In genomic region chr5:87074934-87075541, GRCh38 we compare ENCODE assay signal across 8 cellular contexts.
DNase-seq lines count a peak whose midpoint lies in the region; ATAC-seq, FAIRE-seq and TF ChIP-seq lines count a peak whose summit lies in the region.

No MANE protein-coding gene starts in this region.

- H3K4me2 ChIP-seq in K562 (ENCODE audit: insufficient read depth, low read length): 0 out of 2 replicates have a peak overlapping the region, but pooled peaks have one; percentile 3

- H3K4me1 ChIP-seq in K562 (replicated peaks in 1 of 2; ENCODE audit: control insufficient read depth in 2 of 2, insufficient read depth in 2 of 2, low read length in 2 of 2): peaks cover 0 to 6% of the 10 kb centered on the region in 2 experiments; a peak in 2 of 5 replicates

- intact Hi-C loops in K562 (cut with micrococcal nuclease): loop anchor here (5.0 kb wide), 2 partner anchors 317 to 337 kb away; partner anchors contain the start of gene CCNH

- TF ChIP-seq EP300 in K562 (IDR thresholded peaks at IDR 0.05; ENCODE audit: low read length): no peak

- TF ChIP-seq CTCF in K562 (IDR thresholded peaks at IDR 0.05 in 2 of 3, conservative IDR thresholded peaks at IDR 0.05 in 1 of 3; ENCODE audit: insufficient read depth in 2 of 3, low read depth in 1 of 3, low read length in 3 of 3): no peak
- TF ChIP-seq CTCF in WERI-Rb-1 (IDR thresholded peaks at IDR 0.05; ENCODE audit: low read depth, low read length): no peak

- H3K27me3 ChIP-seq in K562 (ENCODE audit: control insufficient read depth in 2 of 2, insufficient read depth in 2 of 2, low read length in 2 of 2): no peaks in the 10 kb centered on the region
- no peaks in the 10 kb centered on the region for H3K27me3 ChIP-seq in WERI-Rb-1 (ENCODE audit: insufficient read depth, low read depth, severe bottlenecking)

- no peak for TF ChIP-seq RAD21 in K562 (CRISPR knock-in tag; conservative IDR thresholded peaks at IDR 0.05 in 1 of 2, IDR thresholded peaks at IDR 0.05 in 1 of 2)

- DNase-seq in K562 (ENCODE audit: extremely low read depth in 1 of 4, low spot score in 3 of 4) (peak in 2 of 4 experiments; percentile 7 to 28), D341Med (ENCODE audit: low spot score) (no peak), WERI-Rb-1 (no peak), NCI-H1694 treated with DMSO at 0.1 percent for 48 hours (lab: John Stamatoyannopoulos, UW) (no peak), NCI-H446 treated with DMSO at 0.1 percent for 48 hours (lab: John Stamatoyannopoulos, UW) (no peak)

- H3K9ac ChIP-seq in K562 (ENCODE audit: insufficient read depth in 1 of 2, low read depth in 2 of 2, low read length in 2 of 2): no peak overlapping the region; a peak in 1 of 4 replicates

- H3K27ac ChIP-seq in K562 (ENCODE audit: extremely low read depth, low read depth, low read length) (peak overlapping the region; percentile 46; the same call in 1 of the 3 replicates), WERI-Rb-1 (no peak overlapping the region)

- POLR2A ChIA-PET in K562 (lab: Yijun Ruan, JAX): interaction anchor here (0.5 to 1.1 kb wide), 2 partner anchors 21 to 153 kb away, joined by 3 read pairs; no protein-coding TSS in a partner anchor

- H4K20me1 ChIP-seq in K562 (replicated peaks; ENCODE audit: control insufficient read depth, insufficient read depth, low read length): no peaks in the 10 kb centered on the region

- no peaks in the 10 kb centered on the region for H3K79me2 ChIP-seq in K562 (ENCODE audit: control insufficient read depth, insufficient read depth, low read length)

- ATAC-seq in GM18499 (IDR thresholded peaks at IDR 0.05; ENCODE audit: insufficient read depth, unreplicated experiment): peak; percentile 93
- ATAC-seq in GM21515 (IDR thresholded peaks at IDR 0.05; ENCODE audit: unreplicated experiment): peak; percentile 97
- peak; percentile 96 for ATAC-seq in HG03565 (IDR thresholded peaks at IDR 0.05; ENCODE audit: unreplicated experiment)
- ATAC-seq in K562: peak; percentile 63

- peak overlapping the region; percentile 80 for H2AFZ ChIP-seq in K562 (ENCODE audit: low read depth, low read length)

- FAIRE-seq in K562 (lab: Jason Lieb, UNC): peak; percentile 66

- in situ Hi-C loops in K562 (cut with MboI): no loop called here

- CTCF ChIA-PET in K562 (lab: Yijun Ruan, JAX; ENCODE audit: low intra/inter-chr PET ratio): no interaction called here

- H3K36me3 ChIP-seq in K562 (ENCODE audit: control insufficient read depth, insufficient read depth, low read length): no peaks in the 10 kb centered on the region
- no peaks in the 10 kb centered on the region for H3K36me3 ChIP-seq in WERI-Rb-1

- no peaks in the 10 kb centered on the region for H3K9me1 ChIP-seq in K562 (ENCODE audit: control insufficient read depth, insufficient read depth, low read length)

- no TSS peak for BruUV-seq in K562 (replicated peaks; lab: Mats Ljungman, UMichigan)

- no peaks in the 10 kb centered on the region for H3K9me3 ChIP-seq in K562 (replicated peaks; ENCODE audit: control insufficient read depth, insufficient read depth, low read depth, low read length)
- no peaks in the 10 kb centered on the region for H3K9me3 ChIP-seq in WERI-Rb-1 (ENCODE audit: severe bottlenecking)

- H3K4me3 ChIP-seq in K562 (no peak overlapping the region), WERI-Rb-1 (ENCODE audit: low read depth, low read length) (no peak overlapping the region)

- TF ChIP-seq POLR2A in K562 (conservative IDR thresholded peaks at IDR 0.05): no peak

- WGBS in K562 (ENCODE audit: insufficient coverage, low coverage, missing lambda C conversion rate): 17% methylated on average over 2 of the region's 2 CpGs

TF ChIP-seq in K562, 482 proteins besides CTCF, POLR2A, EP300 and RAD21:
- TF ChIP-seq ZNF707 (CRISPR knock-in tag; conservative IDR thresholded peaks at IDR 0.05) (no peak), NELFE (IDR thresholded peaks at IDR 0.05; ENCODE audit: insufficient read depth, insufficient read length) (no peak), ZNF785 (CRISPR knock-in tag; IDR thresholded peaks at IDR 0.05) (no peak), FOXA3 (CRISPR knock-in tag; conservative IDR thresholded peaks at IDR 0.05 in 1 of 2, IDR thresholded peaks at IDR 0.05 in 1 of 2) (peak in 1 of 2 experiments; percentile 17; a peak in 1 of 4 replicates), SPI1 (IDR thresholded peaks at IDR 0.05; ENCODE audit: borderline replicate concordance, low read depth, low read length) (0 out of 2 replicates have a peak, but pooled peaks have one; percentile 30), RBM15 (IDR thresholded peaks at IDR 0.05; ENCODE audit: insufficient read depth, low read length) (no peak)
TF ChIP-seq in K562: peak in this region for 2.
